In the genomic region with DNA sequence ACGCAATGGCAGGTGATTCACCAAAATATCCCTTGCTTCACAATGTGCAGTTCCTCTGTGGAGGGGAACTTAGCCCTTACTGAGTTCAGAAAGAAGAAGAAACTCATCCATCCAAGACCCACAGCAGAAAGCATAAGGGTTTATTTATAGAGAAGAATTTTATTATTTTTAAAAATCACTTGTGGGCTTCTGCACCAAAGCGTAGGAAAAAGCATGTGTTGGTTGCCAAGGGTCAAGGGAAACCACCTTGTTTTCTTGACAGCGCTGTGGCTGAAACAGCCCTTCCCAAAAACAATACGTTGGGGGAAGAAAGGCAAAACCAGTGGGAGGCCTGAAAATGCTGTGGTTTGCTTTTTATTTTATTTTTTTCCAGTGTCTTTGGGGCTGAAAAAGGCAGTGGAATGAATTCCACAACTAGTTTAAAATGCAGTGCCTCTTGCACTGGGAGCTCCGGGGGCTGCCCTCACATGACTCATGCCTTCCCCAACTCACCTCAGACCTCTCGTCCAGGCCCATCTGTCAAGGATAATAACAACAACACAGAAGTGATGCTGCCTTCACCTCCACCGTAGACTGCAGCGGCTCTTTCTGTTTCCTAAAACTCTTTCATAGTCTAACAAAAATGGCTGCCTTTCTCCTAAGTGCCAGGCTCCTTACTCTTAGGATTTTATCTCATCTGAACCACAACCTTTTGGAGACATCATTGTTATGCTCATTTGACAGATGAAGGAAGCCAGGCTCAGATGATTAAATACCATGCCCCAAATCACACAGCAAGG, we compare ENCODE assay signal across 9 cellular contexts.
DNase-seq lines count a peak whose midpoint lies in the region; ATAC-seq and TF ChIP-seq lines count a peak whose summit lies in the region.
"Had no signal": no experiment of that assay in that cellular context is flagged by ENCODE, and none has a peak within 500 bp of the region (broad histone marks: within the 10 kb centered on the region; RNA-seq: fewer than 3 reads in every experiment).

No MANE protein-coding gene starts in this region.

- no peak for TF ChIP-seq POLR2A in heart left ventricle (IDR thresholded peaks at IDR 0.05)

- H3K9me3 ChIP-seq in DND-41 (ENCODE audit: insufficient read depth, low read length, severe bottlenecking): no peaks in the 10 kb centered on the region
- no peaks in the 10 kb centered on the region for H3K9me3 ChIP-seq in OCI-LY3 (ENCODE audit: insufficient read depth, low read length)
- H3K9me3 ChIP-seq in heart left ventricle: no peaks in the 10 kb centered on the region
- H3K9me3 ChIP-seq: thoracic aorta had no signal

- H3K27me3 ChIP-seq in DND-41 (ENCODE audit: insufficient read depth, low read length, poor library complexity): no peaks in the 10 kb centered on the region
- H3K27me3 ChIP-seq in OCI-LY3 (ENCODE audit: low read depth, low read length): no peaks in the 10 kb centered on the region
- H3K27me3 ChIP-seq in heart left ventricle: no peaks in the 10 kb centered on the region

- H2AFZ ChIP-seq in DND-41 (ENCODE audit: low read depth, low read length): 0 out of 2 replicates have a peak overlapping the region, but pooled peaks have one; percentile 26
- H2AFZ ChIP-seq in OCI-LY3 (ENCODE audit: low read depth, low read length): 0 out of 2 replicates have a peak overlapping the region, but pooled peaks have one; percentile 1

- H3K9ac ChIP-seq in DND-41 (ENCODE audit: low read depth, low read length) (no peak overlapping the region), OCI-LY3 (ENCODE audit: low read length) (peak overlapping the region; percentile 14)

- no peak overlapping the region for H3K4me3 ChIP-seq in DND-41 (ENCODE audit: low read depth in 1 of 2, low read length in 2 of 2)
- peak overlapping the region; percentile 32 for H3K4me3 ChIP-seq in OCI-LY3 (ENCODE audit: low read length)
- H3K4me3 ChIP-seq in heart left ventricle: no peak overlapping the region
- H3K4me3 ChIP-seq: thoracic aorta had no signal

- H3K79me2 ChIP-seq in DND-41 (ENCODE audit: insufficient read depth, low read length) (no peaks in the 10 kb centered on the region), OCI-LY3 (ENCODE audit: low read length) (no peaks in the 10 kb centered on the region)

- no peak overlapping the region for H3K4me2 ChIP-seq in DND-41 (ENCODE audit: insufficient read depth, low read length)
- H3K4me2 ChIP-seq in OCI-LY3 (ENCODE audit: low read length): peak overlapping the region; percentile 70

- intact Hi-C loops in heart left ventricle (cut with DNase I): no loop called here

- H4K20me1 ChIP-seq in DND-41 (ENCODE audit: insufficient read depth, low read length) (no peaks in the 10 kb centered on the region), OCI-LY3 (ENCODE audit: insufficient read depth, low read length) (no peaks in the 10 kb centered on the region)

- TF ChIP-seq CTCF in DND-41 (IDR thresholded peaks at IDR 0.05; ENCODE audit: borderline replicate concordance, extremely low read depth, low read length, poor library complexity, severe bottlenecking): no peak
- TF ChIP-seq CTCF in OCI-LY3 (IDR thresholded peaks at IDR 0.05; ENCODE audit: low read depth, low read length): no peak
- TF ChIP-seq CTCF in heart left ventricle (IDR thresholded peaks at IDR 0.05): no peak

- H3K36me3 ChIP-seq in DND-41 (ENCODE audit: insufficient read depth, low read length): no peaks in the 10 kb centered on the region
- H3K36me3 ChIP-seq in OCI-LY3 (replicated peaks; ENCODE audit: low read depth, low read length): no peaks in the 10 kb centered on the region
- H3K36me3 ChIP-seq in heart left ventricle: no peaks in the 10 kb centered on the region
- H3K36me3 ChIP-seq: thoracic aorta had no signal

- 68 to 71% (median 70%) methylated on average over 8 of the region's 8 CpGs for WGBS in heart left ventricle, 4 donors

- H3K4me1 ChIP-seq in DND-41 (ENCODE audit: insufficient read depth, low read length) (no peaks in the 10 kb centered on the region), OCI-LY3 (ENCODE audit: low read length) (peaks cover 84% of the 10 kb centered on the region), heart left ventricle (peaks cover 0 to 52% (median 15%) of the 10 kb centered on the region in 12 donors)

- DNase-seq in DND-41: no peak
- DNase-seq in iris pigment epithelial cell (ENCODE audit: low read depth): peak; percentile 33
- DNase-seq in foreskin melanocyte: no peak
- no peak for DNase-seq in NCI-H1105 (lab: John Stamatoyannopoulos, UW)
- no peak for DNase-seq in heart left ventricle

- ATAC-seq in DND-41 (ENCODE audit: insufficient read depth, low read depth) (no peak), GM21447 (IDR thresholded peaks at IDR 0.05; ENCODE audit: unreplicated experiment) (peak; percentile 52), heart left ventricle (no peak), GM19397 (IDR thresholded peaks at IDR 0.05; ENCODE audit: unreplicated experiment) (no peak)

- H3K27ac ChIP-seq in DND-41 (ENCODE audit: low read length) (no peak overlapping the region), OCI-LY3 (ENCODE audit: low read length) (peak overlapping the region; percentile 67), heart left ventricle (peak overlapping the region in 4 of 12 donors; percentile 3 to 47 (median 18))
- H3K27ac ChIP-seq: thoracic aorta had no signal
